22 cellular contexts compared by ENCODE assay signal in the genomic region with DNA sequence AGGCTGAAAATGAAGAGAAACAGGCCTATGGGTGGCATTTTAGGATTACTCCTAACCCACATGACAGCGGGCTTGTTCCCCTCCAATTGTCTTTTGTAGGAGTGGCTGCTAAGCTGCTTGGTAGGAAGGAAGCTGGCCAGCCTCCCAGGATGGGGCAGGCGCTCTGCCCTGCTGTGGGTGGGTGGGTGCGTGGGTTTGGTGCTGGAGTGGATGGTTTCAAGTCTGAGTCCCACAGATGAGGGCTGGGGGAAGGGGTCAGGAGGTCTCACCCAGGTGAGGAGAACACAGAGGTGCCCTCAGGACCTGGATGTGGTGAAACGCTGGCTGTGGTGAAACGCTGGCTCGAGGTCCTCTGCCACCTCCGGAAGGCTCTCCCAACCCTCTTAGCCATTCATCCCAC.
"Had no signal": no experiment of that assay in that cellular context is flagged by ENCODE, and none has a peak within 500 bp of the region (broad histone marks: within the 10 kb centered on the region; RNA-seq: fewer than 3 reads in every experiment).

No MANE protein-coding gene starts in this region.

- H3K27ac ChIP-seq: brain microvascular endothelial cell, SK-N-MC had no signal

- H3K9me3 ChIP-seq: MG63 had no signal

- DNase-seq: activated B cell treated with CpG ODN at 0.5 μM for 24 hours; activated CD4-positive, alpha-beta memory T cell treated with anti-CD3 and anti-CD28 coated beads for 36 hours; activated CD4-positive, alpha-beta T cell treated with anti-CD3 and anti-CD28 coated beads for 1 hour; activated CD4-positive, alpha-beta T cell treated with anti-CD3 and anti-CD28 coated beads, Interleukin-2, amount 10 ng/mL, durations not matched to agents 24 days and 14 days; activated CD8-positive, alpha-beta memory T cell treated with anti-CD3 and anti-CD28 coated beads for 24 hours; activated gamma-delta T cell treated with Interleukin-2 at 50 U/mL for 16 hours; activated naive CD4-positive, alpha-beta T cell treated with anti-CD3 and anti-CD28 coated beads, Interleukin-2, amount 10 ng/mL, durations not matched to agents 7 days and 5 days; activated naive CD8-positive, alpha-beta T cell treated with anti-CD3 and anti-CD28 coated beads for 36 hours; activated T-cell treated with anti-CD3 and anti-CD28 coated beads, Interleukin-2, amount 50 U/mL, for 72 hours; brain microvascular endothelial cell; cerebellar nuclear complex; MG63; MV-4-11; NCI-H187; NCI-H2107; NK-92 treated with Interleukin-12 subunit alpha and Interleukin-12 subunit beta, amount 100 ng/mL, for 24 hours; OCI-M1; RPMI8226; T-cell; T-helper 2 cell; T1000 had no signal

- H3K36me3 ChIP-seq: brain microvascular endothelial cell, MG63 had no signal

- H3K27me3 ChIP-seq: brain microvascular endothelial cell, MG63 had no signal

- H3K4me3 ChIP-seq: MG63, SK-N-MC had no signal
